ENCODE assay signal across 23 cellular contexts in the genomic region with DNA sequence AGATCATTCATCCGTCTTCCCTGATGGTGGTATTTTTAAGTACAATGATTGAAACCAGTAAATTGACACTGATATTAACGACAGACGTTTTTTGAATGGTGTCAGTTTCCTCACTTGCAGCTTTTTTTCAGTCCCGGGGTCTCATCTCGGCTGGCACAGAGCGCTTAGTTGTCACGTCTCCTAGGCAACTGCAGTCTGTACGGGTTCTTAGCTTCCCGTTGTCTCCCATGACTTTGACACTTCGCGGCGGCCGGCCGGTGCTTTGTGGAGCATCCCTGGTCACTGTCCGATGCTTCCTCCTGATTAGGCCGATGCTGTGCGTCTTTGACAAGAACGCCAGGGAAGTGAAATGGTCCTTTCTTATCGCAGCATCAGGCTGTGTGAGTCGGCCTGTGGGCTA.
"Had no signal": no experiment of that assay in that cellular context is flagged by ENCODE, and none has a peak within 500 bp of the region (broad histone marks: within the 10 kb centered on the region; RNA-seq: fewer than 3 reads in every experiment).

No MANE protein-coding gene starts in this region.

- ATAC-seq: foreskin keratinocyte; left ventricle myocardium superior; pancreas; right lobe of liver; stimulated activated effector memory CD8-positive, alpha-beta T cell treated with anti-CD3 and anti-CD28 coated beads, Interleukin-12 subunit alpha, Interleukin-12 subunit beta, amount 100 ng/mL, for 72 hours; stimulated activated naive CD8-positive, alpha-beta T cell treated with anti-CD3 and anti-CD28 coated beads, Interleukin-15, Interleukin-2, amounts not matched to agents 100 U/mL and 50 U/mL, for 24 hours had no signal

- H3K27ac Mint-ChIP-seq: endodermal cell; immature natural killer cell; naive B cell; neural progenitor cell; progenitor cell of endocrine pancreas; stimulated activated effector memory CD8-positive, alpha-beta T cell treated with anti-CD3 and anti-CD28 coated beads, Interleukin-12 subunit alpha, Interleukin-12 subunit beta, amount 100 ng/mL, for 72 hours; type B pancreatic cell had no signal

- H2AFZ ChIP-seq: neural progenitor cell had no signal

- H3K4me1 Mint-ChIP-seq: endodermal cell; immature natural killer cell; stimulated activated effector memory CD8-positive, alpha-beta T cell treated with anti-CD3 and anti-CD28 coated beads, Interleukin-12 subunit alpha, Interleukin-12 subunit beta, amount 100 ng/mL, for 72 hours had no signal

- H3K36me3 ChIP-seq: colonic mucosa, neural progenitor cell, pancreas, right lobe of liver, suprapubic skin, thyroid gland had no signal

- H3K4me2 ChIP-seq: neural progenitor cell had no signal

- H3K9ac ChIP-seq: neural progenitor cell had no signal

- H3K4me1 ChIP-seq: colonic mucosa, foreskin keratinocyte, neural progenitor cell, pancreas, right lobe of liver, suprapubic skin had no signal

- H3K36me3 Mint-ChIP-seq: immature natural killer cell; naive B cell; neural progenitor cell; stimulated activated effector memory CD8-positive, alpha-beta T cell treated with anti-CD3 and anti-CD28 coated beads, Interleukin-12 subunit alpha, Interleukin-12 subunit beta, amount 100 ng/mL, for 72 hours; type B pancreatic cell had no signal

- H3K27me3 ChIP-seq: colonic mucosa, foreskin keratinocyte, neural progenitor cell, pancreas, right lobe of liver, suprapubic skin, thyroid gland had no signal

- H3K27ac ChIP-seq: colonic mucosa, foreskin keratinocyte, neural progenitor cell, pancreas, right lobe of liver, suprapubic skin had no signal

- H3K4me3 ChIP-seq: colonic mucosa, lung, neural progenitor cell, pancreas, right lobe of liver, suprapubic skin, thyroid gland had no signal

- DNase-seq: colonic mucosa; dermis blood vessel endothelial cell; effector CD4-positive, alpha-beta T cell; endodermal cell; erythroblast; foreskin keratinocyte; immature natural killer cell; left ventricle myocardium superior; mesenchymal stem cell; naive B cell; occipital lobe; right lobe of liver; stimulated activated CD4-positive, alpha-beta T cell treated with anti-CD3 and anti-CD28 coated beads, Interleukin-4, amount 100 ng/mL, for 1 hour; stimulated activated CD8-positive, alpha-beta memory T cell treated with anti-CD3 and anti-CD28 coated beads, Interleukin-4, amount 100 ng/mL, for 48 hours; stimulated activated naive CD8-positive, alpha-beta T cell treated with anti-CD3 and anti-CD28 coated beads, Interleukin-15, Interleukin-2, amounts not matched to agents 100 U/mL and 50 U/mL, for 24 hours had no signal

- H3K9me3 ChIP-seq: colonic mucosa, pancreas, right lobe of liver, suprapubic skin, thyroid gland had no signal

- H3K9me3 Mint-ChIP-seq: endodermal cell; immature natural killer cell; neural progenitor cell; stimulated activated effector memory CD8-positive, alpha-beta T cell treated with anti-CD3 and anti-CD28 coated beads, Interleukin-12 subunit alpha, Interleukin-12 subunit beta, amount 100 ng/mL, for 72 hours; type B pancreatic cell had no signal

- H3K4me3 Mint-ChIP-seq: endodermal cell; immature natural killer cell; naive B cell; stimulated activated effector memory CD8-positive, alpha-beta T cell treated with anti-CD3 and anti-CD28 coated beads, Interleukin-12 subunit alpha, Interleukin-12 subunit beta, amount 100 ng/mL, for 72 hours; type B pancreatic cell had no signal
